Comparison of ENCODE assay signal across 2 cellular contexts in the genomic region with DNA sequence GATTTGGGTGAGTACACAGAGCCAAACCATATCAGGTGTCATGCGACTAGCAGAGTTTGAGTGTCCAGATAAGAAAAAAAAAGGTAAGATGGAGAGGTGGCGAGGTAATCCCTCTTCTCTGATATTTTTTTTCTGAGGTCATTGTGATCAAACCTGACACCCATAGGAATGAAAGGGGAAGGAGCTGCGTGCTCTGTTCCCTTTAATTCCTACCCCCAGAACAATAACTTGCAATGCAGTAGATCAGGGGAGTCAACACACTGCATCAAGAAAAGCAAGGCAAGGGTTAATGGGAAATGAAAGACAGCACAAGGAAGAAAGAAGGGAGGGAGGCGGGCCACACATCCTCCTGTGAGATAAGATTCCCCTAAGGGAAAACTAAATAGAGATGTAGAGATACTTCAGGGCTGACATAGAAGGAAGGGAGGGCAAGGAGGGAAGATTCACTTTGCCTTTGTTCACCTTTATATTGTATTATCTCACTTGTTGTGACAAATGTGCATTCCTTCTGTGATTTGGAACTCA.
TF ChIP-seq lines count a peak whose summit lies in the region.

No MANE protein-coding gene starts in this region.

TF ChIP-seq in HepG2, 621 proteins besides CTCF, POLR2A, EP300 and RAD21 (continued from another document):
- TF ChIP-seq ZNF652 (CRISPR knock-in tag; IDR thresholded peaks at IDR 0.05; ENCODE audit: borderline replicate concordance, low read depth): 0 out of 2 replicates have a peak, but pooled peaks have one; percentile 26
- TF ChIP-seq, protein P1, sequence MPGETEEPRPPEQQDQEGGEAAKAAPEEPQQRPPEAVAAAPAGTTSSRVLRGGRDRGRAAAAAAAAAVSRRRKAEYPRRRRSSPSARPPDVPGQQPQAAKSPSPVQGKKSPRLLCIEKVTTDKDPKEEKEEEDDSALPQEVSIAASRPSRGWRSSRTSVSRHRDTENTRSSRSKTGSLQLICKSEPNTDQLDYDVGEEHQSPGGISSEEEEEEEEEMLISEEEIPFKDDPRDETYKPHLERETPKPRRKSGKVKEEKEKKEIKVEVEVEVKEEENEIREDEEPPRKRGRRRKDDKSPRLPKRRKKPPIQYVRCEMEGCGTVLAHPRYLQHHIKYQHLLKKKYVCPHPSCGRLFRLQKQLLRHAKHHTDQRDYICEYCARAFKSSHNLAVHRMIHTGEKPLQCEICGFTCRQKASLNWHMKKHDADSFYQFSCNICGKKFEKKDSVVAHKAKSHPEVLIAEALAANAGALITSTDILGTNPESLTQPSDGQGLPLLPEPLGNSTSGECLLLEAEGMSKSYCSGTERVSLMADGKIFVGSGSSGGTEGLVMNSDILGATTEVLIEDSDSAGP (CRISPR knock-in tag; IDR thresholded peaks at IDR 0.05; ENCODE audit: borderline replicate concordance): no peak
- TF ChIP-seq ZNF776 (CRISPR knock-in tag; IDR thresholded peaks at IDR 0.05): no peak
- TF ChIP-seq SCMH1 (CRISPR knock-in tag; IDR thresholded peaks at IDR 0.05; ENCODE audit: borderline replicate concordance): no peak
- no peak for TF ChIP-seq YEATS2 (CRISPR knock-in tag; IDR thresholded peaks at IDR 0.05; ENCODE audit: borderline replicate concordance)
- TF ChIP-seq HNRNPH1 (optimal IDR thresholded peaks at IDR 0.05; ENCODE audit: low read depth, low read length): no peak
TF ChIP-seq in HepG2: peak in this region for 1.

TF ChIP-seq in K562, 482 proteins besides CTCF, POLR2A, EP300 and RAD21:
- no peak for TF ChIP-seq ZNF232 (CRISPR knock-in tag; IDR thresholded peaks at IDR 0.05)
- TF ChIP-seq, protein P2, sequence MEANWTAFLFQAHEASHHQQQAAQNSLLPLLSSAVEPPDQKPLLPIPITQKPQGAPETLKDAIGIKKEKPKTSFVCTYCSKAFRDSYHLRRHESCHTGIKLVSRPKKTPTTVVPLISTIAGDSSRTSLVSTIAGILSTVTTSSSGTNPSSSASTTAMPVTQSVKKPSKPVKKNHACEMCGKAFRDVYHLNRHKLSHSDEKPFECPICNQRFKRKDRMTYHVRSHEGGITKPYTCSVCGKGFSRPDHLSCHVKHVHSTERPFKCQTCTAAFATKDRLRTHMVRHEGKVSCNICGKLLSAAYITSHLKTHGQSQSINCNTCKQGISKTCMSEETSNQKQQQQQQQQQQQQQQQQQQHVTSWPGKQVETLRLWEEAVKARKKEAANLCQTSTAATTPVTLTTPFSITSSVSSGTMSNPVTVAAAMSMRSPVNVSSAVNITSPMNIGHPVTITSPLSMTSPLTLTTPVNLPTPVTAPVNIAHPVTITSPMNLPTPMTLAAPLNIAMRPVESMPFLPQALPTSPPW (CRISPR knock-in tag; IDR thresholded peaks at IDR 0.05): peak; percentile 37; the same call in 1 of the 2 replicates
